Comparison of ENCODE assay signal across 21 cellular contexts in genomic region chr15:81789403-81789802, GRCh38.
DNase-seq lines count a peak whose midpoint lies in the region; ATAC-seq and TF ChIP-seq lines count a peak whose summit lies in the region.
"Had no signal": no experiment of that assay in that cellular context is flagged by ENCODE, and none has a peak within 500 bp of the region (broad histone marks: within the 10 kb centered on the region; RNA-seq: fewer than 3 reads in every experiment).

No MANE protein-coding gene starts in this region.

- no peak for ATAC-seq in WTC11
- no peak for ATAC-seq in T-cell (replicated peaks in 1 of 4)

- H3K36me3 ChIP-seq in effector memory CD4-positive, alpha-beta T cell (ENCODE audit: control insufficient read depth, insufficient read depth, low read length): no peaks in the 10 kb centered on the region
- H3K36me3 ChIP-seq: Peyer's patch had no signal

- no peaks in the 10 kb centered on the region for H3K4me1 ChIP-seq in effector memory CD4-positive, alpha-beta T cell (ENCODE audit: control insufficient read depth, insufficient read depth, low read length, poor library complexity, severe bottlenecking)
- H3K4me1 ChIP-seq: Peyer's patch had no signal

- H3K27me3 Mint-ChIP-seq in WTC11 (ENCODE audit: low read depth) (no peaks in the 10 kb centered on the region), type B pancreatic cell (no peaks in the 10 kb centered on the region), T-cell (peaks cover 11 to 12% of the 10 kb centered on the region in 2 donors)

- peaks cover 15% of the 10 kb centered on the region for H3K9me3 Mint-ChIP-seq in WTC11
- H3K9me3 Mint-ChIP-seq in type B pancreatic cell: no peaks in the 10 kb centered on the region
- no peaks in the 10 kb centered on the region for H3K9me3 Mint-ChIP-seq in T-cell
- H3K9me3 Mint-ChIP-seq: T-helper 1 cell treated with Interleukin-12 subunit alpha and Interleukin-12 subunit beta and Interleukin-4 antibody, amounts not matched to agents 30 μg/mL and 1 μg/mL, for 36 hours had no signal

- peaks cover 20% of the 10 kb centered on the region for H3K36me3 Mint-ChIP-seq in WTC11
- H3K36me3 Mint-ChIP-seq in type B pancreatic cell: no peaks in the 10 kb centered on the region
- H3K36me3 Mint-ChIP-seq in T-cell: no peaks in the 10 kb centered on the region
- H3K36me3 Mint-ChIP-seq: CD14-positive monocyte had no signal

- peaks cover 24% of the 10 kb centered on the region for H3K4me1 Mint-ChIP-seq in WTC11
- no peaks in the 10 kb centered on the region for H3K4me1 Mint-ChIP-seq in type B pancreatic cell (ENCODE audit: unreplicated experiment)
- H3K4me1 Mint-ChIP-seq in T-cell: no peaks in the 10 kb centered on the region
- H3K4me1 Mint-ChIP-seq: B cell, CD14-positive monocyte had no signal

- no peak overlapping the region for H3K27ac ChIP-seq in effector memory CD4-positive, alpha-beta T cell (ENCODE audit: insufficient read depth, low read length, poor library complexity, severe bottlenecking)
- H3K27ac ChIP-seq: Peyer's patch had no signal

- no peaks in the 10 kb centered on the region for H3K9me3 ChIP-seq in effector memory CD4-positive, alpha-beta T cell (ENCODE audit: control insufficient read depth, low read length)
- H3K9me3 ChIP-seq: Peyer's patch had no signal

- H3K4me3 Mint-ChIP-seq in WTC11 (no peak overlapping the region), type B pancreatic cell (no peak overlapping the region), T-cell (no peak overlapping the region)
- H3K4me3 Mint-ChIP-seq: B cell; CD14-positive monocyte; H9; HFFc6; T-helper 1 cell treated with Interleukin-12 subunit alpha and Interleukin-12 subunit beta and Interleukin-4 antibody, amounts not matched to agents 30 μg/mL and 1 μg/mL, for 36 hours had no signal

- POLR2A ChIA-PET in WTC11 (lab: Charles Lee) (no interaction called here), T-cell (lab: Charles Lee) (no interaction called here)

- no peak overlapping the region for H3K4me3 ChIP-seq in effector memory CD4-positive, alpha-beta T cell (ENCODE audit: insufficient read depth, low read depth, low read length, poor library complexity, severe bottlenecking)
- H3K4me3 ChIP-seq: Peyer's patch had no signal

- no peak for TF ChIP-seq CTCF in WTC11 (IDR thresholded peaks at IDR 0.05)
- TF ChIP-seq CTCF in type B pancreatic cell (conservative IDR thresholded peaks at IDR 0.05): no peak

- peak overlapping the region; percentile 14; the same call in 1 of the 2 replicates for H3K27ac Mint-ChIP-seq in WTC11
- H3K27ac Mint-ChIP-seq in type B pancreatic cell: no peak overlapping the region
- no peak overlapping the region for H3K27ac Mint-ChIP-seq in T-cell
- H3K27ac Mint-ChIP-seq: B cell; CD14-positive monocyte; H9; HFFc6; T-helper 1 cell treated with Interleukin-12 subunit alpha and Interleukin-12 subunit beta and Interleukin-4 antibody, amounts not matched to agents 30 μg/mL and 1 μg/mL, for 36 hours had no signal

- DNase-seq in NCI-H510A treated with DMSO at 0.1 percent for 48 hours (lab: John Stamatoyannopoulos, UW) (peak; percentile 37), NCI-H510A (lab: John Stamatoyannopoulos, UW) (no peak), NCI-H69 (lab: John Stamatoyannopoulos, UW) (peak; percentile 10), WTC11 (ENCODE audit: low spot score) (no peak), type B pancreatic cell (ENCODE audit: extremely low spot score, unreplicated experiment) (peak; percentile 40), T-cell (no peak), NCI-H146 treated with DMSO at 0.1 percent for 48 hours (lab: John Stamatoyannopoulos, UW; ENCODE audit: unreplicated experiment) (no peak)
- no peak for DNase-seq in effector memory CD4-positive, alpha-beta T cell
- DNase-seq: DMS79, H9, HFFc6, KBM-7, NCI-H1105 treated with DMSO at 0.1 percent for 48 hours, NCI-H1694, NCI-H2107, NCI-H2227 treated with DMSO at 0.1 percent for 48 hours, NCI-H526, Peyer's patch had no signal

- CTCF ChIA-PET in WTC11 (lab: Charles Lee): interaction anchor here (1.2 kb wide), 1 partner anchor 24 kb away, joined by 3 read pairs; no protein-coding TSS in a partner anchor
- CTCF ChIA-PET in T-cell (lab: Charles Lee): no interaction called here

- H3K27me3 ChIP-seq in effector memory CD4-positive, alpha-beta T cell (replicated peaks; ENCODE audit: control insufficient read depth, insufficient read depth, low read length, poor library complexity, severe bottlenecking): no peaks in the 10 kb centered on the region
- H3K27me3 ChIP-seq: Peyer's patch had no signal

TF ChIP-seq in WTC11, 78 proteins besides CTCF, POLR2A, EP300 and RAD21:
- no peak for TF ChIP-seq FOXK1 (CRISPR knock-in tag; IDR thresholded peaks at IDR 0.05)

Comparison
In these comparisons a context has a peak if more than half of its experiments do, and no peak if none do; other contexts are left out.
1. DNase-seq: peak in NCI-H510A treated with DMSO at 0.1 percent for 48 hours (single experiment), NCI-H69 (single experiment) and type B pancreatic cell (single experiment); none in NCI-H510A (single experiment), WTC11 (single experiment), T-cell (0 of 34), effector memory CD4-positive, alpha-beta T cell (0 of 3) and NCI-H146 treated with DMSO at 0.1 percent for 48 hours (single experiment).